In genomic region chr3:101724329-101725191, GRCh38 we compare ENCODE assay signal across 1 cellular context.
TF ChIP-seq lines count a peak whose summit lies in the region.

Gene CEP97, plus strand, starts transcription at chr3:101724614. Its CDS starts 63 bp downstream, at chr3:101724677.

TF ChIP-seq in WTC11, 78 proteins besides CTCF, POLR2A, EP300 and RAD21 (continued from another document):
- TF ChIP-seq SOX15 (CRISPR knock-in tag; IDR thresholded peaks at IDR 0.05) (no peak), ZNF138 (CRISPR knock-in tag; conservative IDR thresholded peaks at IDR 0.05) (no peak), FOXP1 (CRISPR knock-in tag; IDR thresholded peaks at IDR 0.05; ENCODE audit: borderline replicate concordance) (peak; percentile 25; the same call in 1 of the 2 replicates), MLX (CRISPR knock-in tag; IDR thresholded peaks at IDR 0.05) (no peak), CREM (CRISPR knock-in tag; IDR thresholded peaks at IDR 0.05) (peak; percentile 9; the same call in 1 of the 2 replicates), ZBTB21 (CRISPR knock-in tag; IDR thresholded peaks at IDR 0.05; ENCODE audit: borderline replicate concordance) (no peak), RORB (CRISPR knock-in tag; IDR thresholded peaks at IDR 0.05) (no peak), JUN (CRISPR knock-in tag; IDR thresholded peaks at IDR 0.05) (no peak), ERG (CRISPR knock-in tag; IDR thresholded peaks at IDR 0.05) (no peak), ARID4B (CRISPR knock-in tag; IDR thresholded peaks at IDR 0.05; ENCODE audit: borderline replicate concordance) (0 out of 2 replicates have a peak, but pooled peaks have one; percentile 52), NR2C2 (CRISPR knock-in tag; IDR thresholded peaks at IDR 0.05) (no peak), FOXP4 (CRISPR knock-in tag; IDR thresholded peaks at IDR 0.05) (no peak), CBFB (CRISPR knock-in tag; IDR thresholded peaks at IDR 0.05; ENCODE audit: low read depth) (no peak), TCF7 (CRISPR knock-in tag; IDR thresholded peaks at IDR 0.05; ENCODE audit: low read depth) (no peak), EMX1 (CRISPR knock-in tag; IDR thresholded peaks at IDR 0.05) (no peak), FOXK1 (CRISPR knock-in tag; IDR thresholded peaks at IDR 0.05) (0 out of 2 replicates have a peak, but pooled peaks have one; percentile 19), ATF6 (CRISPR knock-in tag; IDR thresholded peaks at IDR 0.05) (no peak)
